32 cellular contexts compared by ENCODE assay signal in genomic region chr20:44406572-44407100, GRCh38. TPM values are rescaled to one million over a fixed set of nuclear protein-coding genes. Genes with fewer than 3 reads are reported as not detected.
DNase-seq lines count a peak whose midpoint lies in the region; TF ChIP-seq lines count a peak whose summit lies in the region.
"Had no signal": no experiment of that assay in that cellular context is flagged by ENCODE, and none has a peak within 500 bp of the region (broad histone marks: within the 10 kb centered on the region; RNA-seq: fewer than 3 reads in every experiment).

No MANE protein-coding gene starts in this region.

- peaks cover 26% of the 10 kb centered on the region for H3K4me1 ChIP-seq in mammary epithelial cell (ENCODE audit: insufficient read depth, low read length)
- peaks cover 17 to 80% (median 60%) of the 10 kb centered on the region in 4 donors for H3K4me1 ChIP-seq in liver (ENCODE audit: control insufficient read depth in 4 of 4, insufficient read depth in 4 of 4, low read length in 3 of 4)
- H3K4me1 ChIP-seq in transverse colon, result peaks cover 10 to 63% (median 43%) of the 10 kb centered on the region in 4 donors
- H3K4me1 ChIP-seq: left ventricle myocardium inferior had no signal

- no peak overlapping the region for H3K4me3 ChIP-seq in mammary epithelial cell (replicated peaks in 1 of 3; ENCODE audit: insufficient read depth in 1 of 3, low read depth in 2 of 3, low read length in 3 of 3)
- H3K4me3 ChIP-seq in liver (ENCODE audit: low read depth in 1 of 3, low read length in 3 of 3), result no peak overlapping the region
- peak overlapping the region in 1 of 4 donors; percentile 10 for H3K4me3 ChIP-seq in transverse colon
- H3K4me3 ChIP-seq: left ventricle myocardium inferior, skin epidermis had no signal

- H4K20me1 ChIP-seq in mammary epithelial cell (ENCODE audit: insufficient read depth, low read length), result no peaks in the 10 kb centered on the region

- no peaks in the 10 kb centered on the region for H3K36me3 ChIP-seq in mammary epithelial cell (ENCODE audit: insufficient read depth, low read length)
- H3K36me3 ChIP-seq in liver (ENCODE audit: control insufficient read depth in 4 of 4, insufficient read depth in 3 of 4, low read depth in 1 of 4, low read length in 3 of 4), result peaks cover 5 to 16% (median 10%) of the 10 kb centered on the region in 4 donors
- H3K36me3 ChIP-seq in transverse colon, result no peaks in the 10 kb centered on the region
- H3K36me3 ChIP-seq: left ventricle myocardium inferior had no signal

- H3K4me1 Mint-ChIP-seq in activated CD4-positive, alpha-beta T cell treated with anti-CD3 and anti-CD28 coated beads, Interleukin-2, amount 10 ng/mL, durations not matched to agents 7 days and 5 days, result no peaks in the 10 kb centered on the region
- H3K4me1 Mint-ChIP-seq: activated CD4-positive, alpha-beta T cell treated with anti-CD3 and anti-CD28 coated beads for 36 hours; brain; IgD-negative memory B cell had no signal

- H3K27ac Mint-ChIP-seq in activated CD4-positive, alpha-beta T cell treated with anti-CD3 and anti-CD28 coated beads, Interleukin-2, amount 10 ng/mL, durations not matched to agents 7 days and 5 days, result peak overlapping the region; percentile 39
- H3K27ac Mint-ChIP-seq: activated CD4-positive, alpha-beta T cell treated with anti-CD3 and anti-CD28 coated beads for 36 hours; activated T-helper 2 cell treated with anti-CD3 and anti-CD28 coated beads, Interferon-gamma antibody, Interleukin-2, Interleukin-4, amounts not matched to agents 10 μg/mL and 5 μg/mL and 100 μg/mL, durations not matched to agents 14 hours and 24 hours and 36 hours; brain; IgD-negative memory B cell; nephron progenitor cell had no signal

- no peak for DNase-seq in activated CD4-positive, alpha-beta T cell treated with anti-CD3 and anti-CD28 coated beads, Interleukin-2, amount 10 ng/mL, durations not matched to agents 7 days and 5 days
- DNase-seq in activated CD4-positive, alpha-beta T cell treated with anti-CD3 and anti-CD28 coated beads, Interleukin-2, amount 50 U/mL, for 4 hours, result no peak
- DNase-seq in mammary epithelial cell (no peak), transverse colon (peak; percentile 77), NCI-H1092 (lab: John Stamatoyannopoulos, UW) (no peak), middle frontal gyrus (ENCODE audit: extremely low spot score, low spot score) (no peak)
- DNase-seq in central memory CD4-positive, alpha-beta T cell, result no peak
- DNase-seq: activated naive CD4-positive, alpha-beta T cell treated with anti-CD3 and anti-CD28 coated beads, Interleukin-2, amount 50 U/mL, for 16 hours; amniotic stem cell; C1 segment of cervical spinal cord; COR-L47; GF-D8; left ventricle myocardium inferior; midbrain; NCI-H1105 treated with DMSO at 0.1 percent for 48 hours; NCI-H1930; NCI-H524 treated with DMSO at 0.1 percent for 48 hours; nephron progenitor cell; SHP77 treated with DMSO at 0.1 percent for 48 hours; stimulated activated naive CD4-positive, alpha-beta T cell treated with Interleukin-2 at 50 U/mL for 16 hours; SW 1271; T-helper 9 cell had no signal

- POLR2A ChIA-PET in activated CD4-positive, alpha-beta T cell treated with anti-CD3 and anti-CD28 coated beads, Interleukin-2, amount 10 ng/mL, durations not matched to agents 7 days and 5 days (lab: Charles Lee), result no interaction called here

- no peaks in the 10 kb centered on the region for H3K79me2 ChIP-seq in mammary epithelial cell (ENCODE audit: insufficient read depth, low read length)

- 78% methylated on average over 7 of the region's 7 CpGs for WGBS in mammary epithelial cell (ENCODE audit: low coverage, missing lambda C conversion rate)
- WGBS in liver, result 57% methylated on average over 7 of the region's 7 CpGs
- WGBS in transverse colon (ENCODE audit: low coverage in 1 of 2), 2 donors, result 32% methylated on average over 7 of the region's 7 CpGs; no CpG with 5 or more reads in 1 of the 2 donors

- no peak overlapping the region for H3K4me3 Mint-ChIP-seq in activated CD4-positive, alpha-beta T cell treated with anti-CD3 and anti-CD28 coated beads, Interleukin-2, amount 10 ng/mL, durations not matched to agents 7 days and 5 days
- H3K4me3 Mint-ChIP-seq: activated CD4-positive, alpha-beta T cell treated with anti-CD3 and anti-CD28 coated beads for 36 hours; IgD-negative memory B cell; nephron progenitor cell had no signal

- TF ChIP-seq CTCF in mammary epithelial cell (conservative IDR thresholded peaks at IDR 0.05 in 1 of 2, IDR thresholded peaks at IDR 0.05 in 1 of 2; ENCODE audit: extremely low read depth in 1 of 2, insufficient read depth in 1 of 2, low read depth in 1 of 2, low read length in 2 of 2) (no peak), liver (IDR thresholded peaks at IDR 0.05; ENCODE audit: low read depth, low read length, missing input control) (no peak), transverse colon (IDR thresholded peaks at IDR 0.05) (no peak)

- H3K27ac ChIP-seq in mammary epithelial cell (ENCODE audit: insufficient read depth, low read depth, low read length) (no peak overlapping the region), liver (ENCODE audit: low read depth in 1 of 2, low read length in 2 of 2) (peak overlapping the region; percentile 91 to 93), transverse colon (peak overlapping the region; percentile 86 to 92 (median 89))
- H3K27ac ChIP-seq: 22Rv1, left ventricle myocardium inferior, skin epidermis had no signal

- TF ChIP-seq POLR2A in transverse colon (IDR thresholded peaks at IDR 0.05), result no peak

- intact Hi-C loops in mammary epithelial cell (cut with micrococcal nuclease), result no loop called here
- intact Hi-C loops in transverse colon (cut with DNase I; ENCODE audit: low total_unique reads), result no loop called here

- dilution Hi-C loops in mammary epithelial cell (cut with HindIII; ENCODE audit: low sequenced_read_pairs), result no loop called here

- H3K9ac ChIP-seq in mammary epithelial cell (ENCODE audit: insufficient read depth, low read length) (no peak overlapping the region), liver (ENCODE audit: low read depth in 1 of 2, low read length in 2 of 2) (no peak overlapping the region)

- no peak for TF ChIP-seq RAD21 in liver (IDR thresholded peaks at IDR 0.05)

- no peaks in the 10 kb centered on the region for H3K27me3 Mint-ChIP-seq in activated CD4-positive, alpha-beta T cell treated with anti-CD3 and anti-CD28 coated beads, Interleukin-2, amount 10 ng/mL, durations not matched to agents 7 days and 5 days
- H3K27me3 Mint-ChIP-seq: activated CD4-positive, alpha-beta T cell treated with anti-CD3 and anti-CD28 coated beads for 36 hours; IgD-negative memory B cell had no signal

- TF ChIP-seq EP300 in transverse colon (IDR thresholded peaks at IDR 0.05; ENCODE audit: low read depth), result no peak

- H3K9me3 ChIP-seq in mammary epithelial cell (replicated peaks; ENCODE audit: insufficient read depth, low read length) (no peaks in the 10 kb centered on the region), liver (ENCODE audit: control insufficient read depth in 4 of 4, low read length in 3 of 4) (no peaks in the 10 kb centered on the region), transverse colon (no peaks in the 10 kb centered on the region)
- H3K9me3 ChIP-seq: left ventricle myocardium inferior had no signal

- no peaks in the 10 kb centered on the region for H3K36me3 Mint-ChIP-seq in activated CD4-positive, alpha-beta T cell treated with anti-CD3 and anti-CD28 coated beads, Interleukin-2, amount 10 ng/mL, durations not matched to agents 7 days and 5 days (ENCODE audit: low read depth)
- H3K36me3 Mint-ChIP-seq: brain, IgD-negative memory B cell had no signal

- peak overlapping the region; percentile 57 for H2AFZ ChIP-seq in mammary epithelial cell (ENCODE audit: low read depth, low read length)

- H3K4me2 ChIP-seq in mammary epithelial cell (ENCODE audit: insufficient read depth, low read depth, low read length), result no peak overlapping the region

- BruUV-seq in mammary epithelial cell (replicated peaks; lab: Mats Ljungman, UMichigan), result no TSS peak

- CTCF ChIA-PET in activated CD4-positive, alpha-beta T cell treated with anti-CD3 and anti-CD28 coated beads, Interleukin-2, amount 10 ng/mL, durations not matched to agents 7 days and 5 days (lab: Charles Lee), result interaction anchor here (1.0 kb wide), 1 partner anchor 12 kb away, joined by 3 read pairs; no protein-coding TSS in a partner anchor
- CTCF ChIA-PET in mammary epithelial cell (lab: Charles Lee; ENCODE audit: low non-redundant PET), result no interaction called here

- peaks cover 4% of the 10 kb centered on the region for H3K9me3 Mint-ChIP-seq in activated CD4-positive, alpha-beta T cell treated with anti-CD3 and anti-CD28 coated beads, Interleukin-2, amount 10 ng/mL, durations not matched to agents 7 days and 5 days
- H3K9me3 Mint-ChIP-seq: brain, IgD-negative memory B cell, nephron progenitor cell had no signal

- in situ Hi-C loops in mammary epithelial cell (cut with MboI; ENCODE audit: low sequenced_read_pairs in 2 of 2) (no loop called here), transverse colon (cut with MboI; ENCODE audit: low pct_ligation_motif_present in 1 of 4, low pct_unique_long_range_greater_than_20kb in 1 of 4, low sequenced_read_pairs in 3 of 4) (no loop called here)

- H3K27me3 ChIP-seq in mammary epithelial cell (ENCODE audit: insufficient read depth, low read length) (no peaks in the 10 kb centered on the region), liver (ENCODE audit: control insufficient read depth in 4 of 4, insufficient read depth in 4 of 4, low read length in 3 of 4) (no peaks in the 10 kb centered on the region), transverse colon (no peaks in the 10 kb centered on the region)

TF ChIP-seq in liver, 16 proteins besides CTCF, POLR2A, EP300 and RAD21 (continues in another document):
- no peak for TF ChIP-seq RXRA (IDR thresholded peaks at IDR 0.05)

RNA-seq across cellular contexts. Expression of gene HNF4A, which starts 51.1 kb away (rescaled TPM):
- total RNA-seq in activated CD4-positive, alpha-beta T cell treated with anti-CD3 and anti-CD28 coated beads, Interleukin-2, amount 10 ng/mL, durations not matched to agents 7 days and 5 days, result not detected
- total RNA-seq in mammary epithelial cell (not detected), liver (100 to 1,000 TPM in 1 of 2 donors, 10 to 100 TPM in 1; 51.7 to 171 TPM), transverse colon (100 to 1,000 TPM; 173 to 471 (median 252) TPM)
- polyA plus RNA-seq in mammary epithelial cell (0.06 TPM), liver (100 to 1,000 TPM in 1 of 2 donors, 10 to 100 TPM in 1; 52.3 to 120 TPM)
- polyA minus RNA-seq in mammary epithelial cell, result not detected
- total RNA-seq: activated CD4-positive, alpha-beta T cell treated with anti-CD3 and anti-CD28 coated beads for 36 hours; activated T-helper 2 cell treated with anti-CD3 and anti-CD28 coated beads, Interferon-gamma antibody, Interleukin-2, Interleukin-4, amounts not matched to agents 10 μg/mL and 5 μg/mL and 100 μg/mL, durations not matched to agents 14 hours and 24 hours and 36 hours; left ventricle myocardium inferior; osteocyte; temporal lobe; ureter had no signal
- polyA plus RNA-seq: IgD-negative memory B cell had no signal

Comparison
In these comparisons a context has a peak if more than half of its experiments do, and no peak if none do; other contexts are left out.
1. RNA of gene HNF4A, which starts 51.1 kb away (total RNA-seq): 173 to 471 TPM in transverse colon and 51.7 to 171 TPM in liver; not detected in activated CD4-positive, alpha-beta T cell treated with anti-CD3 and anti-CD28 coated beads, Interleukin-2, amount 10 ng/mL, durations not matched to agents 7 days and 5 days and not detected in mammary epithelial cell; every median in the first group is over 10 times any median in the second.